8 cellular contexts compared by ENCODE assay signal in genomic region chr11:75524576-75525432, GRCh38. TPM values are rescaled to one million over a fixed set of nuclear protein-coding genes. Genes with fewer than 3 reads are reported as not detected.
A peak's percentile ranks its signal among the peaks of the same experiment; 100 is the strongest.
DNase-seq lines count a peak whose midpoint lies in the region; ATAC-seq and TF ChIP-seq lines count a peak whose summit lies in the region.

No MANE protein-coding gene starts in this region.

- DNase-seq in SIG-M5 treated with dmso at 0.1 percent for 504 hours (lab: John Stamatoyannopoulos, UW; ENCODE audit: unreplicated experiment) (peak; percentile 29), SIG-M5 (lab: John Stamatoyannopoulos, UW) (no peak), KBM-7 (peak; percentile 44), fibroblast of villous mesenchyme (ENCODE audit: low read depth) (no peak), psoas muscle (peak in 1 of 2 donors; percentile 61), SHP77 treated with DMSO at 0.1 percent for 48 hours (lab: John Stamatoyannopoulos, UW) (no peak)
- peak; percentile 69 for DNase-seq in activated CD8-positive, alpha-beta memory T cell treated with anti-CD3 and anti-CD28 coated beads, Interleukin-2, amount 50 U/mL, for 48 hours

- 11 to 18% (median 14%) methylated on average over 40 to 52 of the region's 52 CpGs for WGBS in psoas muscle, 3 donors

- no peak for TF ChIP-seq CTCF in fibroblast of villous mesenchyme (IDR thresholded peaks at IDR 0.05; ENCODE audit: insufficient read depth, low read depth, low read length)
- TF ChIP-seq CTCF in psoas muscle (IDR thresholded peaks at IDR 0.05): no peak

- H3K27ac ChIP-seq in psoas muscle: peak overlapping the region; percentile 36

- H3K4me1 ChIP-seq in psoas muscle: peaks cover 39% of the 10 kb centered on the region

- no peaks in the 10 kb centered on the region for H3K27me3 ChIP-seq in psoas muscle (ENCODE audit: insufficient read depth in 3 of 3, low read length in 2 of 3)

- H3K36me3 ChIP-seq in psoas muscle (ENCODE audit: insufficient read depth in 1 of 2, low read depth in 1 of 2): no peaks in the 10 kb centered on the region

- H3K4me3 ChIP-seq in fibroblast of villous mesenchyme (ENCODE audit: low read depth, low read length): peak overlapping the region; percentile 75
- peak overlapping the region; percentile 92 for H3K4me3 ChIP-seq in psoas muscle

- ATAC-seq in psoas muscle (peak in 1 of 4 donors; percentile 12), HG03175 (IDR thresholded peaks at IDR 0.05; ENCODE audit: unreplicated experiment) (no peak)

- intact Hi-C loops in psoas muscle (cut with DNase I): no loop called here

- no peaks in the 10 kb centered on the region for H3K9me3 ChIP-seq in psoas muscle

- in situ Hi-C loops in KBM-7 (cut with MboI; ENCODE audit: low pct_unique_long_range_greater_than_20kb, low sequenced_read_pairs): loop anchor here (10.0 kb wide), 1 partner anchor 50 kb away; no protein-coding TSS in a partner anchor

RNA-seq across cellular contexts. Expression of gene GDPD5, which starts 0.9 kb away (rescaled TPM):
- total RNA-seq in fibroblast of villous mesenchyme (9.5 and 10.3 TPM in 2 replicates), psoas muscle (10 to 100 TPM; 10.3 to 16.5 (median 12.7) TPM)
- 10 to 100 TPM in 1 of 3 donors, 1 to 10 TPM in 2; 2.7 to 13.1 (median 6.4) TPM for polyA plus RNA-seq in psoas muscle

RNA-seq across cellular contexts. Expression of gene SERPINH1, which starts 37.2 kb away (rescaled TPM):
- total RNA-seq in fibroblast of villous mesenchyme (1,336 and 1,367 TPM in 2 replicates), psoas muscle (10 to 100 TPM; 27.7 to 43.3 (median 31.3) TPM)
- 10 to 100 TPM; 11.6 to 29.8 (median 15.6) TPM for polyA plus RNA-seq in psoas muscle

Comparison
In these comparisons a context has a peak if more than half of its experiments do, and no peak if none do; other contexts are left out.
1. DNase-seq: peak in SIG-M5 treated with dmso at 0.1 percent for 504 hours (single experiment), KBM-7 (single experiment) and activated CD8-positive, alpha-beta memory T cell treated with anti-CD3 and anti-CD28 coated beads, Interleukin-2, amount 50 U/mL, for 48 hours (single experiment); none in SIG-M5 (single experiment), fibroblast of villous mesenchyme (single experiment) and SHP77 treated with DMSO at 0.1 percent for 48 hours (single experiment).
2. RNA of gene SERPINH1, which starts 37.2 kb away (total RNA-seq): 1,336 to 1,367 TPM in fibroblast of villous mesenchyme; 27.7 to 43.3 TPM in psoas muscle; every median in the first group is over 10 times any median in the second.